8 cellular contexts compared by ENCODE assay signal in the genomic region with DNA sequence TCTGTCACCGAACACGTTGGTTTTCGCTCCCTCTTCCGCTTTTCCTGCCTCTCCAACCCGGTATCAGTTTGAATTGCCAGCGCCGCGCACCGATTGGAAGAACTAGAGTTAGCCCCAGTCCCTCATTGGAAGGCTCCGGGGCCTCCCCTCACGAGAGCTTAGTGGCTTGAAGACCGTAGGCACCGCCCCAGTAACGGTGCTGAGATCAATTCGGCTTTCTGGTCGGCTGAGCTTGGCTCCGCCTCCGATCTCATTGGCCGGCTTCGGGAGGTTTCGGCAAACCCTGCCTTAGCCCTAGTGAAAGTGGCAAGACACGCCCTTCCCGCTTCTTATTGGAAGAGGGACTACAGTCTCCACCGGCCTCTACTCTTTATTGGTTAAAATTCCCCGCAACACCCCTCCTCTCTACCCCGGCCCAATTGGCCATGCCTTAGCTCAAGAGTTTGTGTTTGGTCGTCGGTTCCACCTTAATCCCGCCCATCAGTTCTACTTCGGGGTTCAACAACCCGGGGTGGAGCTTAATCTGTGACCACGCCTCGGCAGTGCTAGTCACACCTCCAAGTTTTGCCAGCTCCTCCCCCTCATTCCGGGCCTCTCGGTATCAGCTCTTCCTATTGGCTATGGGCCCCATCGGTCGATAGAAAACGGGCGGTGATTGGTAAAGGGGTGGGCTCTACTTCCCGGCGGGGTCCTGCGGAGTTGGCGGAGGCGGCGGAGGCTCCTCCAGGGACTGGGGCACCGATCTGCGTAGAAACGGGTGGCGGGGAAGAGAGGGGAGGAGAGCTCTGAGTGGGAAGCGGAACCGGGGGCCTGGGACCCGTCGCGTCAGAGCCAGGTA. TPM values are rescaled to one million over a fixed set of nuclear protein-coding genes. Genes with fewer than 3 reads are reported as not detected.
DNase-seq lines count a peak whose midpoint lies in the region; ATAC-seq and TF ChIP-seq lines count a peak whose summit lies in the region.
"Not testable (repeated sequence)": the region's sequence is repeated elsewhere in the genome, so short reads cannot be mapped to it uniquely, and the experiment has no call there.

Gene FAM72B (minus strand): TSS at position 51 of the 838 bp plus-strand sequence. CDS start 851 bp downstream, outside the sequence.
Gene SRGAP2C (plus strand): TSS at position 686 of the 838 bp plus-strand sequence. CDS start 2,472 bp downstream, outside the sequence.

- H3K27ac Mint-ChIP-seq in activated T-cell treated with anti-CD3 and anti-CD28 coated beads, Interleukin-2, amount 50 U/mL, for 72 hours: peak within 1 kb of the TSS; percentile 80
- peak within 1 kb of the TSS in 9 of 10 donors; percentile 75 to 96 (median 92) for H3K27ac Mint-ChIP-seq in naive thymus-derived CD8-positive, alpha-beta T cell
- peak within 1 kb of the TSS; percentile 79 for H3K27ac Mint-ChIP-seq in stimulated activated memory B cell treated with anti-CD40 and anti-IgM and Interleukin-4, amounts not matched to agents 10 μg/mL and 1 μg/mL and 100 μg/mL, for 72 hours

- peak; percentile 86 to 88 for ATAC-seq in activated T-cell treated with anti-CD3 and anti-CD28 coated beads, Interleukin-2, amount 50 U/mL, for 72 hours (replicated peaks in 1 of 2)
- peak; percentile 85 to 86 for ATAC-seq in naive thymus-derived CD8-positive, alpha-beta T cell
- ATAC-seq in stimulated activated memory B cell treated with anti-CD40 and anti-IgM and Interleukin-4, amounts not matched to agents 10 μg/mL and 1 μg/mL and 100 μg/mL, for 72 hours: peak; percentile 94

- peak; percentile 98 for DNase-seq in DMS79 treated with DMSO at 0.1 percent for 48 hours (lab: John Stamatoyannopoulos, UW)
- DNase-seq in H4 (ENCODE audit: low spot score): peak; percentile 99
- peak; percentile 99 for DNase-seq in LNCaP clone FGC (ENCODE audit: low read depth)
- peak; percentile 100 for DNase-seq in RPMI7951 (ENCODE audit: low read depth)
- peak; percentile 88 to 94 for DNase-seq in activated T-cell treated with anti-CD3 and anti-CD28 coated beads, Interleukin-2, amount 50 U/mL, for 72 hours
- peak; percentile 100 for DNase-seq in fibroblast of gingiva (ENCODE audit: low read depth)
- DNase-seq in naive thymus-derived CD8-positive, alpha-beta T cell: peak; percentile 64 to 97 (median 93)

- H3K36me3 Mint-ChIP-seq in activated T-cell treated with anti-CD3 and anti-CD28 coated beads, Interleukin-2, amount 50 U/mL, for 72 hours (ENCODE audit: insufficient read depth in 2 of 2); naive thymus-derived CD8-positive, alpha-beta T cell; stimulated activated memory B cell treated with anti-CD40 and anti-IgM and Interleukin-4, amounts not matched to agents 10 μg/mL and 1 μg/mL and 100 μg/mL, for 72 hours: not testable (repeated sequence)

- not testable (repeated sequence) for H3K4me1 Mint-ChIP-seq in activated T-cell treated with anti-CD3 and anti-CD28 coated beads, Interleukin-2, amount 50 U/mL, for 72 hours (ENCODE audit: low read depth); naive thymus-derived CD8-positive, alpha-beta T cell; stimulated activated memory B cell treated with anti-CD40 and anti-IgM and Interleukin-4, amounts not matched to agents 10 μg/mL and 1 μg/mL and 100 μg/mL, for 72 hours

- peak within 1 kb of the TSS; percentile 52 for H3K4me3 ChIP-seq in LNCaP clone FGC (ENCODE audit: low read depth, low read length)

- H3K4me3 Mint-ChIP-seq in activated T-cell treated with anti-CD3 and anti-CD28 coated beads, Interleukin-2, amount 50 U/mL, for 72 hours: peak within 1 kb of the TSS; percentile 91 to 95
- peak within 1 kb of the TSS; percentile 83 to 99 (median 96) for H3K4me3 Mint-ChIP-seq in naive thymus-derived CD8-positive, alpha-beta T cell
- H3K4me3 Mint-ChIP-seq in stimulated activated memory B cell treated with anti-CD40 and anti-IgM and Interleukin-4, amounts not matched to agents 10 μg/mL and 1 μg/mL and 100 μg/mL, for 72 hours: peak within 1 kb of the TSS; percentile 92

- H3K27me3 Mint-ChIP-seq in activated T-cell treated with anti-CD3 and anti-CD28 coated beads, Interleukin-2, amount 50 U/mL, for 72 hours (ENCODE audit: low read depth); naive thymus-derived CD8-positive, alpha-beta T cell; stimulated activated memory B cell treated with anti-CD40 and anti-IgM and Interleukin-4, amounts not matched to agents 10 μg/mL and 1 μg/mL and 100 μg/mL, for 72 hours: not testable (repeated sequence)

- POLR2A ChIA-PET in naive thymus-derived CD8-positive, alpha-beta T cell (lab: Charles Lee): interaction anchor here (1.0 to 1.6 kb wide), 2 partner anchors 335 to 1008 kb away, joined by 3 to 4 read pairs; partner anchors contain the start of gene SEC22B

- H3K9me3 Mint-ChIP-seq in activated T-cell treated with anti-CD3 and anti-CD28 coated beads, Interleukin-2, amount 50 U/mL, for 72 hours; naive thymus-derived CD8-positive, alpha-beta T cell; stimulated activated memory B cell treated with anti-CD40 and anti-IgM and Interleukin-4, amounts not matched to agents 10 μg/mL and 1 μg/mL and 100 μg/mL, for 72 hours: not testable (repeated sequence)

- not testable (repeated sequence) for TF ChIP-seq CTCF in LNCaP clone FGC (IDR thresholded peaks at IDR 0.05; ENCODE audit: control insufficient read depth, extremely low read depth, insufficient read depth)

RNA-seq across cellular contexts. Expression of gene FAM72B, which starts in this region (rescaled TPM):
- total RNA-seq in H4 (2014; rRNA removed; shearing (Covaris generic)): 4.5 and 11.2 TPM in 2 replicates
- 9.2 and 17.7 TPM in 2 replicates for total RNA-seq in RPMI7951 (2014; rRNA removed; shearing (Covaris generic))
- 10 to 100 TPM; 34.6 to 58.1 TPM for total RNA-seq in activated T-cell treated with anti-CD3 and anti-CD28 coated beads, Interleukin-2, amount 50 U/mL, for 72 hours
- not detected for total RNA-seq in naive thymus-derived CD8-positive, alpha-beta T cell
- polyA plus RNA-seq in naive thymus-derived CD8-positive, alpha-beta T cell: not detected

RNA-seq across cellular contexts. Expression of gene SRGAP2C, which starts in this region (rescaled TPM):
- 7.2 and 10.4 TPM in 2 replicates for total RNA-seq in H4 (2014; rRNA removed; shearing (Covaris generic))
- 36.4 and 38.7 TPM in 2 replicates for total RNA-seq in RPMI7951 (2014; rRNA removed; shearing (Covaris generic))
- 10 to 100 TPM; 19.1 to 23.5 TPM for total RNA-seq in activated T-cell treated with anti-CD3 and anti-CD28 coated beads, Interleukin-2, amount 50 U/mL, for 72 hours
- 10 to 100 TPM; 10.7 to 14.1 TPM for total RNA-seq in naive thymus-derived CD8-positive, alpha-beta T cell
- 1 to 10 TPM in 2 of 3 donors, under 1 TPM in 1; 0.73 to 2.1 (median 1.0) TPM for polyA plus RNA-seq in naive thymus-derived CD8-positive, alpha-beta T cell

Comparison
In these comparisons a context has a peak if more than half of its experiments do, and no peak if none do; other contexts are left out.
1. Peak in every context shown above with its lines: DNase-seq, ATAC-seq and H3K4me3 ChIP-seq.